7 cellular contexts compared by ENCODE assay signal in genomic region chr7:50069613-50070012, GRCh38. TPM values are rescaled to one million over a fixed set of nuclear protein-coding genes. Genes with fewer than 3 reads are reported as not detected.
A peak's percentile ranks its signal among the peaks of the same experiment; 100 is the strongest.
DNase-seq lines count a peak whose midpoint lies in the region; ATAC-seq and TF ChIP-seq lines count a peak whose summit lies in the region.

No MANE protein-coding gene starts in this region.

- H3K27me3 Mint-ChIP-seq in mesothelial cell of epicardium (ENCODE audit: low read depth): no peaks in the 10 kb centered on the region

- H3K79me2 ChIP-seq in mammary epithelial cell (ENCODE audit: insufficient read depth, low read length): no peaks in the 10 kb centered on the region

- H3K27ac Mint-ChIP-seq in mesothelial cell of epicardium: peak overlapping the region; percentile 92

- CTCF ChIA-PET in mammary epithelial cell (lab: Charles Lee; ENCODE audit: low non-redundant PET): interaction anchor here (0.8 kb wide), 1 partner anchor 23 kb away, joined by 4 read pairs; no protein-coding TSS in a partner anchor

- no peaks in the 10 kb centered on the region for H4K20me1 ChIP-seq in mammary epithelial cell (ENCODE audit: insufficient read depth, low read length)

- peaks cover 11% of the 10 kb centered on the region for H3K4me1 ChIP-seq in mammary epithelial cell (ENCODE audit: insufficient read depth, low read length)

- no peaks in the 10 kb centered on the region for H3K36me3 ChIP-seq in mammary epithelial cell (ENCODE audit: insufficient read depth, low read length)

- no peak overlapping the region for H3K27ac ChIP-seq in mammary epithelial cell (ENCODE audit: insufficient read depth, low read depth, low read length)

- peaks cover 17% of the 10 kb centered on the region for H3K36me3 Mint-ChIP-seq in mesothelial cell of epicardium

- H2AFZ ChIP-seq in mammary epithelial cell (ENCODE audit: low read depth, low read length): peak overlapping the region; percentile 81

- intact Hi-C loops in mammary epithelial cell (cut with micrococcal nuclease): no loop called here

- peak overlapping the region; percentile 89 for H3K4me2 ChIP-seq in mammary epithelial cell (ENCODE audit: insufficient read depth, low read depth, low read length)

- H3K9me3 ChIP-seq in mammary epithelial cell (replicated peaks; ENCODE audit: insufficient read depth, low read length): no peaks in the 10 kb centered on the region

- no TSS peak for BruUV-seq in mammary epithelial cell (replicated peaks; lab: Mats Ljungman, UMichigan)

- peak overlapping the region; percentile 61 for H3K4me3 Mint-ChIP-seq in mesothelial cell of epicardium

- peak overlapping the region; percentile 17 for H3K9ac ChIP-seq in mammary epithelial cell (ENCODE audit: insufficient read depth, low read length)

- in situ Hi-C loops in mammary epithelial cell (cut with MboI; ENCODE audit: low sequenced_read_pairs in 2 of 2): no loop called here

- peak overlapping the region; percentile 27 to 44 (median 41) for H3K4me3 ChIP-seq in mammary epithelial cell (replicated peaks in 1 of 3; ENCODE audit: insufficient read depth in 1 of 3, low read depth in 2 of 3, low read length in 3 of 3)

- ATAC-seq in GM18861 (IDR thresholded peaks at IDR 0.05; ENCODE audit: unreplicated experiment) (peak; percentile 82), HG02642 (IDR thresholded peaks at IDR 0.05; ENCODE audit: poor library complexity, unreplicated experiment) (peak; percentile 70)

- TF ChIP-seq CTCF in mammary epithelial cell (conservative IDR thresholded peaks at IDR 0.05 in 1 of 2, IDR thresholded peaks at IDR 0.05 in 1 of 2; ENCODE audit: extremely low read depth in 1 of 2, insufficient read depth in 1 of 2, low read depth in 1 of 2, low read length in 2 of 2): no peak
- no peak for TF ChIP-seq CTCF in mesothelial cell of epicardium (IDR thresholded peaks at IDR 0.05; ENCODE audit: unreplicated experiment)

- H3K4me1 Mint-ChIP-seq in mesothelial cell of epicardium: peaks cover 34% of the 10 kb centered on the region

- no peaks in the 10 kb centered on the region for H3K27me3 ChIP-seq in mammary epithelial cell (ENCODE audit: insufficient read depth, low read length)

- WGBS in mammary epithelial cell (ENCODE audit: low coverage, missing lambda C conversion rate): 5% methylated on average over 6 of the region's 8 CpGs

- dilution Hi-C loops in mammary epithelial cell (cut with HindIII; ENCODE audit: low sequenced_read_pairs): no loop called here

- H3K9me3 Mint-ChIP-seq in mesothelial cell of epicardium: peaks cover 41% of the 10 kb centered on the region

- DNase-seq in NOMO-1 treated with dmso at 0.1 percent for 144 hours (lab: John Stamatoyannopoulos, UW; ENCODE audit: unreplicated experiment) (peak; percentile 44), mammary epithelial cell (peak; percentile 50), mesothelial cell of epicardium (ENCODE audit: low spot score in 2 of 2, unreplicated experiment in 2 of 2) (no peak), mucosa of gallbladder (ENCODE audit: low spot score) (no peak), hepatic stellate cell (ENCODE audit: low spot score) (no peak)

RNA-seq across cellular contexts. Expression of gene ZPBP, which starts 23.4 kb away (rescaled TPM):
- total RNA-seq in mammary epithelial cell: under 1 TPM in 1 of 2 donors, not detected in 1; 0.17 TPM
- not detected for polyA plus RNA-seq in mammary epithelial cell
- not detected for polyA minus RNA-seq in mammary epithelial cell
- total RNA-seq in mesothelial cell of epicardium: not detected in 3 replicates
- not detected for total RNA-seq in mucosa of gallbladder

Comparison
In these comparisons a context has a peak if more than half of its experiments do, and no peak if none do; other contexts are left out.
1. DNase-seq: peak in NOMO-1 treated with dmso at 0.1 percent for 144 hours (single experiment) and mammary epithelial cell (single experiment); none in mesothelial cell of epicardium (0 of 2), mucosa of gallbladder (single experiment) and hepatic stellate cell (single experiment).